ENCODE assay signal across 8 cellular contexts in the genomic region with DNA sequence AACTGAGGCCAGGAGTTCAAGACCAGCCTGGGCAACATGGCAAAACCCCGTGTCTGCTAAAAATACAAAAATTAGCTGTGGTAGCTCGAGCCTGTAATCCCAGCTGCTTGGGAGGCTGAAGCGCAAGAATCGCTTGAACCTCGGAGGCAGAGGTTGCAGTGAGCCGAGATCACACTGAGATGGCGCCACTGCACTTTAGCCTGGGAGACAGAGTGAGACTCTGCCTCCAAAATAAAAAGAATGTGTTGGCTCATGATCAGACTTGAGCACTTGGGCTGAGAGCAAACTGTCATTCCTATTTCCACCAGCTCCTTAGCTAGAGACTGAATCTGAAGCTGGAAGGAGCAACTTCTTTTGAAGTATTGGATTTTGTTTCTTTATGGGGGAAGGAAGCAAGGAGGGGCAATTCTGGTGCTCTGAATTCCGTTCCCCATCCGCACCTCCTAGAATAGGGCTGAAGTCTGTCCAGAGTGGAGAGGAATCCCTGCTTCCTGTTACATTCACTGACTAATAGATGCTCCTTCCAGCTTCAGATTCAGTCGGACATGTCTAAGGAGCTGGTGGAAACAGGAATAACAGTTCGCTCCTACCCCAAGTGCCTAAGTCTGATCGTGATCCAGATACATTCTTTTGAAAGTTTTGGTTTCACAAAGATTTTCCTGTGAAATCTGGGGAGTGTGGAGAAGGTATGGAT. TPM values are rescaled to one million over a fixed set of nuclear protein-coding genes. Genes with fewer than 3 reads are reported as not detected.
DNase-seq lines count a peak whose midpoint lies in the region; ATAC-seq, FAIRE-seq and TF ChIP-seq lines count a peak whose summit lies in the region.

No MANE protein-coding gene starts in this region.

- H3K27ac ChIP-seq in GM12878 (ENCODE audit: control insufficient read depth, insufficient read depth) (peak overlapping the region; percentile 65; the same call in 1 of the 2 replicates), right lobe of liver (no peak overlapping the region)

- H3K79me2 ChIP-seq in GM12878 (ENCODE audit: control insufficient read depth, insufficient read depth, low read length): peaks cover 43% of the 10 kb centered on the region

- in situ Hi-C loops in GM12878 (cut with MboI): no loop called here

- 68% methylated on average over 12 of the region's 12 CpGs for WGBS in GM12878 (ENCODE audit: insufficient coverage, insufficient replicate concordance, low lambda C conversion rate, missing lambda C conversion rate)
- WGBS in right lobe of liver (ENCODE audit: insufficient coverage, low coverage, low lambda C conversion rate, missing lambda C conversion rate): 41% methylated on average over 7 of the region's 12 CpGs

- peak overlapping the region; percentile 32; the same call in 1 of the 2 replicates for H3K9ac ChIP-seq in GM12878 (ENCODE audit: control insufficient read depth, insufficient read depth, low read length)

- no peaks in the 10 kb centered on the region for H3K27me3 Mint-ChIP-seq in activated CD4-positive, alpha-beta T cell treated with anti-CD3 and anti-CD28 coated beads for 36 hours

- H3K4me1 ChIP-seq in GM12878 (ENCODE audit: control insufficient read depth, insufficient read depth, low read length) (peaks cover 10% of the 10 kb centered on the region), right lobe of liver (peaks cover 0 to 17% (median 4%) of the 10 kb centered on the region in 4 donors)

- CTCF ChIA-PET in activated CD4-positive, alpha-beta T cell treated with anti-CD3 and anti-CD28 coated beads for 36 hours (lab: Charles Lee): interaction anchor here (0.8 to 2.0 kb wide), 6 partner anchors 9 to 81 kb away, joined by 3 to 14 read pairs (median 6); a partner anchor contains a TSS
- CTCF ChIA-PET in GM12878 (lab: Yijun Ruan, JAX): interaction anchor here (0.8 to 4.8 kb wide), 16 partner anchors 10 to 85 kb away, joined by 3 to 52 read pairs (median 6); a partner anchor contains a TSS

- POLR2A ChIA-PET in activated CD4-positive, alpha-beta T cell treated with anti-CD3 and anti-CD28 coated beads for 36 hours (lab: Charles Lee): interaction anchor here (0.7 kb wide), 1 partner anchor 16 kb away, joined by 3 read pairs; no protein-coding TSS in a partner anchor
- POLR2A ChIA-PET in GM12878 (lab: Charles Lee): interaction anchor here (0.8 to 3.4 kb wide), 7 partner anchors 9 to 64 kb away, joined by 3 to 28 read pairs (median 5); a partner anchor contains a TSS

- BruUV-seq in GM12878 (replicated peaks; lab: Mats Ljungman, UMichigan): no TSS peak

- H3K27me3 ChIP-seq in GM12878 (replicated peaks in 1 of 2; ENCODE audit: control insufficient read depth in 2 of 2, insufficient read depth in 2 of 2, low read length in 1 of 2) (no peaks in the 10 kb centered on the region), right lobe of liver (no peaks in the 10 kb centered on the region)

- RAD21 ChIA-PET in GM12878 (lab: Charles Lee; ENCODE audit: unreplicated experiment): interaction anchor here (0.9 to 3.2 kb wide), 5 partner anchors 13 to 31 kb away, joined by 3 to 25 read pairs (median 3); a partner anchor contains a TSS

- no peak overlapping the region for H2AFZ ChIP-seq in GM12878 (ENCODE audit: control insufficient read depth, low read depth, low read length)

- intact Hi-C loops in activated CD4-positive, alpha-beta T cell treated with anti-CD3 and anti-CD28 coated beads for 36 hours (cut with DNase I, micrococcal nuclease): no loop called here
- intact Hi-C loops in GM12878 (cut with micrococcal nuclease; ENCODE audit: unreplicated experiment) (no loop called here), right lobe of liver (cut with DNase I) (no loop called here)

- H3K4me3 Mint-ChIP-seq in activated CD4-positive, alpha-beta T cell treated with anti-CD3 and anti-CD28 coated beads for 36 hours: no peak overlapping the region

- no peak for ATAC-seq in activated CD4-positive, alpha-beta T cell treated with anti-CD3 and anti-CD28 coated beads for 36 hours
- ATAC-seq in GM12878: no peak
- ATAC-seq in right lobe of liver: no peak
- ATAC-seq in GM21786 (IDR thresholded peaks at IDR 0.05; ENCODE audit: unreplicated experiment): no peak

- peak; percentile 36 to 63 (median 52) for TF ChIP-seq CTCF in GM12878 (IDR thresholded peaks at IDR 0.05 in 2 of 3, conservative IDR thresholded peaks at IDR 0.05 in 1 of 3; ENCODE audit: control insufficient read depth in 2 of 3, extremely low read depth in 1 of 3, insufficient read depth in 1 of 3, low read depth in 3 of 3, low read length in 3 of 3)
- peak in 3 of 4 donors; percentile 30 to 37 (median 33) for TF ChIP-seq CTCF in right lobe of liver (IDR thresholded peaks at IDR 0.05)

- H3K4me1 Mint-ChIP-seq in activated CD4-positive, alpha-beta T cell treated with anti-CD3 and anti-CD28 coated beads for 36 hours: peaks cover 24% of the 10 kb centered on the region

- H3K4me2 ChIP-seq in GM12878 (ENCODE audit: control insufficient read depth, insufficient read depth): peak overlapping the region; percentile 63

- no peaks in the 10 kb centered on the region for H3K9me3 ChIP-seq in GM12878 (replicated peaks; ENCODE audit: control insufficient read depth, insufficient read depth, low read length)
- H3K9me3 ChIP-seq in right lobe of liver: no peaks in the 10 kb centered on the region

- H3K36me3 Mint-ChIP-seq in activated CD4-positive, alpha-beta T cell treated with anti-CD3 and anti-CD28 coated beads for 36 hours (ENCODE audit: low read depth): peaks cover 24% of the 10 kb centered on the region

- no peak overlapping the region for H3K27ac Mint-ChIP-seq in activated CD4-positive, alpha-beta T cell treated with anti-CD3 and anti-CD28 coated beads for 36 hours

- TF ChIP-seq RAD21 in GM12878 (IDR thresholded peaks at IDR 0.05; ENCODE audit: insufficient read depth, low read depth, low read length): peak; percentile 53

- H3K36me3 ChIP-seq in GM12878 (ENCODE audit: control insufficient read depth in 2 of 2, insufficient read depth in 2 of 2, low read length in 1 of 2): peaks cover 9 to 14% of the 10 kb centered on the region in 2 experiments
- peaks cover 0 to 25% (median 5%) of the 10 kb centered on the region in 4 donors for H3K36me3 ChIP-seq in right lobe of liver

- DNase-seq in activated CD4-positive, alpha-beta T cell treated with anti-CD3 and anti-CD28 coated beads for 36 hours: peak; percentile 69
- DNase-seq in activated CD4-positive, alpha-beta T cell treated with anti-CD3 and anti-CD28 coated beads for 1 hour: no peak
- DNase-seq in NCI-H446 (lab: John Stamatoyannopoulos, UW) (peak; percentile 56 to 62), GM12878 (ENCODE audit: low read depth, low spot score) (no peak), right lobe of liver (no peak), epidermal melanocyte (ENCODE audit: insufficient read length, low spot score) (no peak), amniotic stem cell (lab: John Stamatoyannopoulos, UW) (no peak)

- H4K20me1 ChIP-seq in GM12878 (ENCODE audit: control insufficient read depth, insufficient read depth): no peaks in the 10 kb centered on the region

- FAIRE-seq in GM12878 (lab: Jason Lieb, UNC): no peak

- no peak for TF ChIP-seq EP300 in GM12878 (IDR thresholded peaks at IDR 0.05; ENCODE audit: borderline replicate concordance in 1 of 2, control insufficient read depth in 1 of 2, low read depth in 2 of 2, low read length in 2 of 2)

- SMC1A ChIA-PET in GM12878 (lab: Charles Lee; ENCODE audit: uncharacterized antibody, unreplicated experiment): interaction anchor here (0.9 to 2.6 kb wide), 16 partner anchors 10 to 599 kb away, joined by 3 to 16 read pairs (median 4); a partner anchor contains a TSS

- TF ChIP-seq POLR2A in GM12878 (IDR thresholded peaks at IDR 0.05; ENCODE audit: low read depth, low read length): no peak
- no peak for TF ChIP-seq POLR2A in right lobe of liver (IDR thresholded peaks at IDR 0.05)

- no peak overlapping the region for H3K4me3 ChIP-seq in GM12878
- H3K4me3 ChIP-seq in right lobe of liver: no peak overlapping the region

- no peaks in the 10 kb centered on the region for H3K9me3 Mint-ChIP-seq in activated CD4-positive, alpha-beta T cell treated with anti-CD3 and anti-CD28 coated beads for 36 hours (ENCODE audit: low read depth)

RNA-seq across cellular contexts. Expression of a gene that starts 3.8 kb away (rescaled TPM):
- total RNA-seq in activated CD4-positive, alpha-beta T cell treated with anti-CD3 and anti-CD28 coated beads for 36 hours: 10 to 100 TPM; 39.5 to 49.4 TPM
- total RNA-seq in GM12878 (2013; cell fraction: nucleolus; rRNA removed): 39.8 and 45.8 TPM in 2 replicates
- 37.9 and 43.5 TPM in 2 replicates for total RNA-seq in GM12878 (2014; rRNA removed)
- 13.9 and 14.1 TPM in 2 replicates for total RNA-seq in GM12878 (2014; rRNA removed; fragmentation: Illumina TruSeq; extraction: Trizol)
- 48.6 and 51.3 TPM in 2 replicates for total RNA-seq in GM12878 (2021)
- polyA plus RNA-seq in GM12878 (2011; ENCODE audit: low read depth): 14.2 TPM
- 33.7 and 48.7 TPM in 2 replicates for polyA plus RNA-seq in GM12878 (2011; rRNA removed)
- polyA plus RNA-seq in GM12878 (2011; cell fraction: cytosol; rRNA removed): 66.9 and 77.2 TPM in 2 replicates
- polyA plus RNA-seq in GM12878 (2011; cell fraction: nucleus; rRNA removed): 66.8 and 67.5 TPM in 2 replicates
- polyA plus RNA-seq in GM12878 (2012): 20.5 and 27.5 TPM in 2 replicates
- 13.6 and 17.2 TPM in 2 replicates for polyA plus RNA-seq in GM12878 (2014; fragmentation: Illumina TruSeq; extraction: Trizol)
- 1 to 10 TPM; 2.9 to 5.2 TPM for polyA plus RNA-seq in GM12878 (2014; fragmentation: Nextera tagmentation; extraction: Ambion mirVana)
- 39.4 and 45.6 TPM in 2 replicates for polyA plus RNA-seq in GM12878 (2014; rRNA removed)
- polyA plus RNA-seq in GM12878 (2016; fragmentation: Nextera tagmentation; extraction: Ambion mirVana): 10 to 100 TPM; 40.2 to 41.7 TPM
- polyA minus RNA-seq in GM12878 (2011; rRNA and poly(A)+ RNA removed): 54.7 and 63.1 TPM in 2 replicates
- polyA minus RNA-seq in GM12878 (2011; cell fraction: cytosol; rRNA and poly(A)+ RNA removed): 24.5 and 27.1 TPM in 2 replicates
- polyA minus RNA-seq in GM12878 (2011; cell fraction: nucleus; rRNA and poly(A)+ RNA removed): 27.1 and 47.3 TPM in 2 replicates
- total RNA-seq in right lobe of liver: 10 to 100 TPM; 16.9 to 24.3 (median 19.4) TPM

RNA-seq across cellular contexts. Expression of a gene that starts 16.1 kb away (rescaled TPM):
- 10 to 100 TPM; 20.1 to 21.3 TPM for total RNA-seq in activated CD4-positive, alpha-beta T cell treated with anti-CD3 and anti-CD28 coated beads for 36 hours
- total RNA-seq in GM12878 (2013; cell fraction: nucleolus; rRNA removed): 40.1 and 48.2 TPM in 2 replicates
- total RNA-seq in GM12878 (2014; rRNA removed) (14.3 and 16.7 TPM in 2 replicates), GM12878 (2014; rRNA removed; fragmentation: Illumina TruSeq; extraction: Trizol) (9.6 and 10.4 TPM in 2 replicates), GM12878 (2021) (16.8 and 19.1 TPM in 2 replicates), right lobe of liver (10 to 100 TPM in 5 of 6 experiments, 1 to 10 TPM in 1; 9.8 to 13.1 (median 12.4) TPM)
- polyA plus RNA-seq in GM12878 (2011; ENCODE audit: low read depth): 4.1 TPM
- polyA plus RNA-seq in GM12878 (2011; rRNA removed) (15.4 and 22.8 TPM in 2 replicates), GM12878 (2014; fragmentation: Illumina TruSeq; extraction: Trizol) (6.5 and 11.4 TPM in 2 replicates), GM12878 (2014; fragmentation: Nextera tagmentation; extraction: Ambion mirVana) (1 to 10 TPM; 1.1 to 1.6 TPM), GM12878 (2014; rRNA removed) (16.1 and 17.4 TPM in 2 replicates), GM12878 (2016; fragmentation: Nextera tagmentation; extraction: Ambion mirVana) (1 to 10 TPM; 2.1 TPM)
- 27.9 and 32.8 TPM in 2 replicates for polyA plus RNA-seq in GM12878 (2011; cell fraction: cytosol; rRNA removed)
- polyA plus RNA-seq in GM12878 (2011; cell fraction: nucleus; rRNA removed): 68.4 and 69.3 TPM in 2 replicates
- 6.9 and 9.9 TPM in 2 replicates for polyA plus RNA-seq in GM12878 (2012)
- 21.9 and 25.0 TPM in 2 replicates for polyA minus RNA-seq in GM12878 (2011; rRNA and poly(A)+ RNA removed)
- polyA minus RNA-seq in GM12878 (2011; cell fraction: cytosol; rRNA and poly(A)+ RNA removed): 5.5 and 7.5 TPM in 2 replicates
- polyA minus RNA-seq in GM12878 (2011; cell fraction: nucleus; rRNA and poly(A)+ RNA removed): 22.6 and 39.8 TPM in 2 replicates

RNA-seq across cellular contexts. Expression of a gene that starts 17.0 kb away (rescaled TPM):
- 10 to 100 TPM; 75.9 to 92.3 TPM for total RNA-seq in activated CD4-positive, alpha-beta T cell treated with anti-CD3 and anti-CD28 coated beads for 36 hours
- total RNA-seq in GM12878 (2013; cell fraction: nucleolus; rRNA removed): 143 and 171 TPM in 2 replicates
- total RNA-seq in GM12878 (2014; rRNA removed) (31.7 and 33.0 TPM in 2 replicates), GM12878 (2014; rRNA removed; fragmentation: Illumina TruSeq; extraction: Trizol) (19.5 and 20.6 TPM in 2 replicates), GM12878 (2021) (41.3 and 45.3 TPM in 2 replicates), right lobe of liver (10 to 100 TPM; 12.2 to 18.3 (median 16.7) TPM)
- polyA plus RNA-seq in GM12878 (2011; ENCODE audit: low read depth): 16.5 TPM
- polyA plus RNA-seq in GM12878 (2011; rRNA removed) (39.8 and 56.1 TPM in 2 replicates), GM12878 (2014; fragmentation: Illumina TruSeq; extraction: Trizol) (20.1 and 28.9 TPM in 2 replicates), GM12878 (2014; fragmentation: Nextera tagmentation; extraction: Ambion mirVana) (10 to 100 TPM in 1 of 2 experiments, 1 to 10 TPM in 1; 5.3 to 18.5 TPM), GM12878 (2014; rRNA removed) (76.6 and 85.1 TPM in 2 replicates), GM12878 (2016; fragmentation: Nextera tagmentation; extraction: Ambion mirVana) (10 to 100 TPM; 40.8 to 41.6 TPM)
- polyA plus RNA-seq in GM12878 (2011; cell fraction: cytosol; rRNA removed): 67.6 and 94.1 TPM in 2 replicates
- 705 and 770 TPM in 2 replicates for polyA plus RNA-seq in GM12878 (2011; cell fraction: nucleus; rRNA removed)
- 30.1 and 49.9 TPM in 2 replicates for polyA plus RNA-seq in GM12878 (2012)
- polyA minus RNA-seq in GM12878 (2011; rRNA and poly(A)+ RNA removed): 14.0 and 24.7 TPM in 2 replicates
- 11.0 and 11.6 TPM in 2 replicates for polyA minus RNA-seq in GM12878 (2011; cell fraction: cytosol; rRNA and poly(A)+ RNA removed)
- 50.4 and 75.1 TPM in 2 replicates for polyA minus RNA-seq in GM12878 (2011; cell fraction: nucleus; rRNA and poly(A)+ RNA removed)

Comparison
In these comparisons a context has a peak if more than half of its experiments do, and no peak if none do; other contexts are left out.
1. DNase-seq: peak in activated CD4-positive, alpha-beta T cell treated with anti-CD3 and anti-CD28 coated beads for 36 hours (single experiment) and NCI-H446 (2 of 2); none in activated CD4-positive, alpha-beta T cell treated with anti-CD3 and anti-CD28 coated beads for 1 hour (single experiment), GM12878 (single experiment), right lobe of liver (0 of 3), epidermal melanocyte (single experiment) and amniotic stem cell (single experiment).